ENCODE assay signal across 8 cellular contexts in the genomic region with DNA sequence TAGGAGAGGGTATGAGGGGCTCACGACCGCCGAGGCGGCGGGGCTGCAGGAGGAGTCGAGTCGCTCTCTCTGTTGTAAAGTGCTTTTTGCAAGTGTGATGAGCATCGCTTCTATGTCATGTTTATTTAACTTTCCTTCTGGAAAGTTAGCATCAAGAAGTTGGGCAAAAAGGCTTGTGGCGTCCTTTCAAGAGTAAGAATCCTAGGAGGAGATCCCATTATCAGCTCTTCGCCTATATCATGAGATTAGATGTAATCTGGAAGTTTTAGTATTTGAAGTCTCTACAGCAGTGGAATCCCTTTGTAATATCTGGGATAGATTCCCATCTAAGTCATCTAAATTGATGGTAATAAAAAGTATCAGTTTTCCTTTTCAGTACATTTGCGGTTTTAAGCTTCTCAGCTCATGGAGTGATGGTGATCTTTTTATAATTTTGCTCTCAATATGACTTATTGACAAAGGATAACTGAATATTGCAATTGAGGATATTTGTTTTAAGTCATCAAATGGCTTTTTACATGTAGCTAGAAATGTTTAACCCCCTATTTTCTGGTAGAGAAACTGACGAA. TPM values are rescaled to one million over a fixed set of nuclear protein-coding genes. Genes with fewer than 3 reads are reported as not detected.
DNase-seq lines count a peak whose midpoint lies in the region; TF ChIP-seq lines count a peak whose summit lies in the region.

No MANE protein-coding gene starts in this region.

- H3K9ac ChIP-seq in iPS-20b (ENCODE audit: low read depth, low read length) = peak overlapping the region; percentile 77; the same call in 1 of the 2 replicates

- DNase-seq in NCI-H748 treated with DMSO at 0.1 percent for 48 hours (lab: John Stamatoyannopoulos, UW) = peak; percentile 44
- no peak for DNase-seq in NCI-H748 (lab: John Stamatoyannopoulos, UW; ENCODE audit: unreplicated experiment)
- DNase-seq in activated T-helper 1 cell treated with anti-CD3 and anti-CD28 coated beads, Interleukin-12 subunit alpha, Interleukin-12 subunit beta, Interleukin-2, Interleukin-4 antibody, amounts not matched to agents 30 ng/mL and 10 ng/mL and 1 ng/mL, durations not matched to agents 14 hours and 24 hours and 36 hours (ENCODE audit: low spot score) = no peak
- no peak for DNase-seq in stomach
- no peak for DNase-seq in NOMO-1 treated with dmso at 0.1 percent for 144 hours (lab: John Stamatoyannopoulos, UW; ENCODE audit: unreplicated experiment)
- no peak for DNase-seq in NCI-H524 (lab: John Stamatoyannopoulos, UW)
- no peak for DNase-seq in DMS53 (lab: John Stamatoyannopoulos, UW)

- peak overlapping the region; percentile 90 for H3K4me3 Mint-ChIP-seq in activated T-helper 1 cell treated with anti-CD3 and anti-CD28 coated beads, Interleukin-12 subunit alpha, Interleukin-12 subunit beta, Interleukin-2, Interleukin-4 antibody, amounts not matched to agents 30 ng/mL and 10 ng/mL and 1 ng/mL, durations not matched to agents 14 hours and 24 hours and 36 hours

- TF ChIP-seq CTCF in stomach (IDR thresholded peaks at IDR 0.05) = no peak

- TF ChIP-seq EP300 in stomach (IDR thresholded peaks at IDR 0.05) = no peak

- H3K36me3 ChIP-seq in iPS-20b (ENCODE audit: insufficient read depth, low read depth, low read length) (peaks cover 8% of the 10 kb centered on the region; the same call in 1 of the 2 replicates), stomach (no peaks in the 10 kb centered on the region)

- TF ChIP-seq POLR2A in stomach (IDR thresholded peaks at IDR 0.05) = no peak

- H3K27ac Mint-ChIP-seq in activated T-helper 1 cell treated with anti-CD3 and anti-CD28 coated beads, Interleukin-12 subunit alpha, Interleukin-12 subunit beta, Interleukin-2, Interleukin-4 antibody, amounts not matched to agents 30 ng/mL and 10 ng/mL and 1 ng/mL, durations not matched to agents 14 hours and 24 hours and 36 hours = peak overlapping the region; percentile 79

- H3K9me3 ChIP-seq in iPS-20b (ENCODE audit: insufficient read depth, low read depth, low read length) = no peaks in the 10 kb centered on the region
- H3K9me3 ChIP-seq in stomach = no peaks in the 10 kb centered on the region

- no peaks in the 10 kb centered on the region for H3K36me3 Mint-ChIP-seq in activated T-helper 1 cell treated with anti-CD3 and anti-CD28 coated beads, Interleukin-12 subunit alpha, Interleukin-12 subunit beta, Interleukin-2, Interleukin-4 antibody, amounts not matched to agents 30 ng/mL and 10 ng/mL and 1 ng/mL, durations not matched to agents 14 hours and 24 hours and 36 hours (ENCODE audit: low read depth)

- H3K27me3 ChIP-seq in iPS-20b (ENCODE audit: insufficient read depth, low read length) (no peaks in the 10 kb centered on the region), stomach (no peaks in the 10 kb centered on the region)

- peaks cover 40% of the 10 kb centered on the region for H3K4me1 Mint-ChIP-seq in activated T-helper 1 cell treated with anti-CD3 and anti-CD28 coated beads, Interleukin-12 subunit alpha, Interleukin-12 subunit beta, Interleukin-2, Interleukin-4 antibody, amounts not matched to agents 30 ng/mL and 10 ng/mL and 1 ng/mL, durations not matched to agents 14 hours and 24 hours and 36 hours (ENCODE audit: low read depth)

- H3K9me3 Mint-ChIP-seq in activated T-helper 1 cell treated with anti-CD3 and anti-CD28 coated beads, Interleukin-12 subunit alpha, Interleukin-12 subunit beta, Interleukin-2, Interleukin-4 antibody, amounts not matched to agents 30 ng/mL and 10 ng/mL and 1 ng/mL, durations not matched to agents 14 hours and 24 hours and 36 hours = no peaks in the 10 kb centered on the region

- H3K27me3 Mint-ChIP-seq in activated T-helper 1 cell treated with anti-CD3 and anti-CD28 coated beads, Interleukin-12 subunit alpha, Interleukin-12 subunit beta, Interleukin-2, Interleukin-4 antibody, amounts not matched to agents 30 ng/mL and 10 ng/mL and 1 ng/mL, durations not matched to agents 14 hours and 24 hours and 36 hours (ENCODE audit: insufficient read depth) = no peaks in the 10 kb centered on the region

- H3K4me3 ChIP-seq in iPS-20b (ENCODE audit: low read length) (peak overlapping the region; percentile 79), stomach (peak overlapping the region; percentile 80 to 93 (median 86))

- WGBS in stomach, 5 donors = 3 to 5% (median 5%) methylated on average over 12 of the region's 12 CpGs

- H3K27ac ChIP-seq in iPS-20b (ENCODE audit: low read length) (no peak overlapping the region), stomach (peak overlapping the region; percentile 91 to 98 (median 97))

- H3K4me1 ChIP-seq in iPS-20b (ENCODE audit: insufficient read depth, low read length) = peaks cover 46% of the 10 kb centered on the region
- H3K4me1 ChIP-seq in stomach = peaks cover 19 to 64% (median 40%) of the 10 kb centered on the region in 4 donors

- intact Hi-C loops in activated T-helper 1 cell treated with anti-CD3 and anti-CD28 coated beads, Interleukin-12 subunit alpha, Interleukin-12 subunit beta, Interleukin-2, Interleukin-4 antibody, amounts not matched to agents 30 ng/mL and 10 ng/mL and 1 ng/mL, durations not matched to agents 14 hours and 24 hours and 36 hours (cut with micrococcal nuclease) = no loop called here
- intact Hi-C loops in stomach (cut with DNase I; ENCODE audit: low total_unique reads) = loop anchor here (10.0 kb wide), 1 partner anchor 145 kb away; no protein-coding TSS in a partner anchor

RNA-seq across cellular contexts. Expression of a gene that starts 1.7 kb away (rescaled TPM):
- 24.6 and 30.5 TPM in 2 replicates for total RNA-seq in activated T-helper 1 cell treated with anti-CD3 and anti-CD28 coated beads, Interleukin-12 subunit alpha, Interleukin-12 subunit beta, Interleukin-2, Interleukin-4 antibody, amounts not matched to agents 30 ng/mL and 10 ng/mL and 1 ng/mL, durations not matched to agents 14 hours and 24 hours and 36 hours
- 10 to 100 TPM; 22.8 to 94.5 (median 64.9) TPM for total RNA-seq in stomach
- 10 to 100 TPM; 10.7 to 17.8 (median 15.8) TPM for polyA plus RNA-seq in stomach
